8 cellular contexts compared by ENCODE assay signal in genomic region chr3:54122046-54122801, GRCh38. TPM values are rescaled to one million over a fixed set of nuclear protein-coding genes. Genes with fewer than 3 reads are reported as not detected.
DNase-seq lines count a peak whose midpoint lies in the region; ATAC-seq, FAIRE-seq and TF ChIP-seq lines count a peak whose summit lies in the region.

CACNA2D3 (plus strand) TSS chr3:54122552.

- FAIRE-seq in HepG2 (lab: Jason Lieb, UNC), result no peak

- no peaks in the 10 kb centered on the region for H3K36me3 Mint-ChIP-seq in activated T-helper 1 cell treated with anti-CD3 and anti-CD28 coated beads, Interleukin-12 subunit alpha, Interleukin-12 subunit beta, Interleukin-2, Interleukin-4 antibody, amounts not matched to agents 30 ng/mL and 10 ng/mL and 1 ng/mL, durations not matched to agents 14 hours and 24 hours and 36 hours (ENCODE audit: low read depth)

- no peak for TF ChIP-seq POLR2A in right lobe of liver (IDR thresholded peaks at IDR 0.05)
- TF ChIP-seq POLR2A in HepG2 (IDR thresholded peaks at IDR 0.05; ENCODE audit: insufficient read depth in 1 of 2, low read depth in 2 of 2, low read length in 2 of 2), result no peak

- H3K27me3 ChIP-seq in right lobe of liver, result peaks cover 13 to 21% of the 10 kb centered on the region in 2 donors
- peaks cover 2 to 50% of the 10 kb centered on the region in 2 experiments; a peak in 4 of 5 replicates for H3K27me3 ChIP-seq in HepG2 (ENCODE audit: control insufficient read depth in 1 of 2, insufficient read depth in 2 of 2, low read length in 2 of 2)

- H3K4me2 ChIP-seq in HepG2 (ENCODE audit: low read depth, low read length), result no peak within 1 kb of the TSS

- in situ Hi-C loops in HepG2 (cut with HindIII; ENCODE audit: extremely low pct_ligation_motif_present, low pct_unique_long_range_greater_than_20kb), result no loop called here

- no TSS peak for BruUV-seq in HepG2 (replicated peaks; lab: Mats Ljungman, UMichigan)

- POLR2A ChIA-PET in HepG2 (lab: Yijun Ruan, JAX), result no interaction called here

- H3K27ac ChIP-seq in right lobe of liver (no peak within 1 kb of the TSS), HepG2 (ENCODE audit: extremely low read length, insufficient read depth, low read length) (no peak within 1 kb of the TSS)

- no peaks in the 10 kb centered on the region for H3K79me2 ChIP-seq in HepG2 (ENCODE audit: insufficient read depth, low read length)

- intact Hi-C loops in right lobe of liver (cut with DNase I) (no loop called here), HepG2 (cut with micrococcal nuclease; ENCODE audit: unreplicated experiment) (no loop called here), left ventricle myocardium superior (cut with micrococcal nuclease) (no loop called here)
- intact Hi-C loops in activated T-helper 1 cell treated with anti-CD3 and anti-CD28 coated beads, Interleukin-12 subunit alpha, Interleukin-12 subunit beta, Interleukin-2, Interleukin-4 antibody, amounts not matched to agents 30 ng/mL and 10 ng/mL and 1 ng/mL, durations not matched to agents 14 hours and 24 hours and 36 hours (cut with micrococcal nuclease), result loop anchor here (5.0 kb wide), 1 partner anchor 1360 kb away; no protein-coding TSS in a partner anchor

- peak within 1 kb of the TSS; percentile 3 for H3K4me3 Mint-ChIP-seq in activated T-helper 1 cell treated with anti-CD3 and anti-CD28 coated beads, Interleukin-12 subunit alpha, Interleukin-12 subunit beta, Interleukin-2, Interleukin-4 antibody, amounts not matched to agents 30 ng/mL and 10 ng/mL and 1 ng/mL, durations not matched to agents 14 hours and 24 hours and 36 hours

- peaks cover 41% of the 10 kb centered on the region for H3K27me3 Mint-ChIP-seq in activated T-helper 1 cell treated with anti-CD3 and anti-CD28 coated beads, Interleukin-12 subunit alpha, Interleukin-12 subunit beta, Interleukin-2, Interleukin-4 antibody, amounts not matched to agents 30 ng/mL and 10 ng/mL and 1 ng/mL, durations not matched to agents 14 hours and 24 hours and 36 hours (ENCODE audit: insufficient read depth)

- peak in 1 of 3 donors; percentile 49 for DNase-seq in right lobe of liver
- no peak for DNase-seq in HepG2 (ENCODE audit: low spot score)
- DNase-seq in activated T-helper 1 cell treated with anti-CD3 and anti-CD28 coated beads, Interleukin-12 subunit alpha, Interleukin-12 subunit beta, Interleukin-2, Interleukin-4 antibody, amounts not matched to agents 30 ng/mL and 10 ng/mL and 1 ng/mL, durations not matched to agents 14 hours and 24 hours and 36 hours (ENCODE audit: low spot score), result no peak
- peak; percentile 85 for DNase-seq in left ventricle myocardium superior
- no peak for DNase-seq in skeletal muscle cell (ENCODE audit: low read depth)
- no peak for DNase-seq in stimulated activated CD4-positive, alpha-beta T cell treated with anti-CD3 and anti-CD28 coated beads, Interleukin-2, amount 100 ng/mL, for 24 hours
- no peak for DNase-seq in GM19238 (ENCODE audit: insufficient read length, low spot score)

- H3K27ac Mint-ChIP-seq in activated T-helper 1 cell treated with anti-CD3 and anti-CD28 coated beads, Interleukin-12 subunit alpha, Interleukin-12 subunit beta, Interleukin-2, Interleukin-4 antibody, amounts not matched to agents 30 ng/mL and 10 ng/mL and 1 ng/mL, durations not matched to agents 14 hours and 24 hours and 36 hours, result no peak within 1 kb of the TSS

- H3K4me1 Mint-ChIP-seq in activated T-helper 1 cell treated with anti-CD3 and anti-CD28 coated beads, Interleukin-12 subunit alpha, Interleukin-12 subunit beta, Interleukin-2, Interleukin-4 antibody, amounts not matched to agents 30 ng/mL and 10 ng/mL and 1 ng/mL, durations not matched to agents 14 hours and 24 hours and 36 hours (ENCODE audit: low read depth), result no peaks in the 10 kb centered on the region

- CTCF ChIA-PET in HepG2 (lab: Yijun Ruan, JAX; ENCODE audit: low intra/inter-chr PET ratio, low total read pairs), result no interaction called here

- 0% methylated on average over 4 of the region's 109 CpGs for WGBS in right lobe of liver (ENCODE audit: insufficient coverage, low coverage, low lambda C conversion rate, missing lambda C conversion rate)
- WGBS in HepG2 (ENCODE audit: low lambda C conversion rate), result 18% methylated on average over 16 of the region's 109 CpGs

- H3K9me3 Mint-ChIP-seq in activated T-helper 1 cell treated with anti-CD3 and anti-CD28 coated beads, Interleukin-12 subunit alpha, Interleukin-12 subunit beta, Interleukin-2, Interleukin-4 antibody, amounts not matched to agents 30 ng/mL and 10 ng/mL and 1 ng/mL, durations not matched to agents 14 hours and 24 hours and 36 hours, result no peaks in the 10 kb centered on the region

- no peak within 1 kb of the TSS for H3K9ac ChIP-seq in HepG2 (ENCODE audit: insufficient read depth, low read depth, low read length)

- ATAC-seq in right lobe of liver (peak; percentile 16 to 68 (median 54)), HepG2 (no peak; the same call in 2 of the 3 replicates), left ventricle myocardium superior (peak; percentile 90), HG02642 (IDR thresholded peaks at IDR 0.05; ENCODE audit: poor library complexity, unreplicated experiment) (no peak)

- H3K4me1 ChIP-seq in right lobe of liver (peaks cover 0 to 15% (median 0%) of the 10 kb centered on the region in 4 donors), HepG2 (ENCODE audit: insufficient read depth, low read length) (no peaks in the 10 kb centered on the region)

- H3K4me3 ChIP-seq in right lobe of liver (peak within 1 kb of the TSS; percentile 4 to 42 (median 9)), HepG2 (replicated peaks in 1 of 3; ENCODE audit: insufficient read depth in 1 of 3, low read depth in 2 of 3, low read length in 3 of 3) (no peak within 1 kb of the TSS), skeletal muscle cell (ENCODE audit: low read depth, low read length) (peak within 1 kb of the TSS; percentile 42)

- no peak for TF ChIP-seq RAD21 in HepG2 (CRISPR knock-in tag; IDR thresholded peaks at IDR 0.05)

- no peak for TF ChIP-seq CTCF in right lobe of liver (IDR thresholded peaks at IDR 0.05)
- no peak for TF ChIP-seq CTCF in HepG2 (CRISPR knock-in tag; IDR thresholded peaks at IDR 0.05)

- H2AFZ ChIP-seq in HepG2 (ENCODE audit: low read length), result no peak within 1 kb of the TSS

- TF ChIP-seq EP300 in HepG2 (IDR thresholded peaks at IDR 0.05; ENCODE audit: low read depth in 2 of 2, low read length in 2 of 2) (no peak), HepG2 (CRISPR knock-in tag; IDR thresholded peaks at IDR 0.05; ENCODE audit: borderline replicate concordance) (no peak)

- H3K36me3 ChIP-seq in right lobe of liver, result no peaks in the 10 kb centered on the region
- no peaks in the 10 kb centered on the region for H3K36me3 ChIP-seq in HepG2 (replicated peaks in 1 of 2; ENCODE audit: control insufficient read depth in 1 of 2, insufficient read depth in 2 of 2, low read length in 2 of 2)

- no peaks in the 10 kb centered on the region for H3K9me3 ChIP-seq in right lobe of liver
- H3K9me3 ChIP-seq in HepG2 (ENCODE audit: low read length), result no peaks in the 10 kb centered on the region

- H4K20me1 ChIP-seq in HepG2 (ENCODE audit: insufficient read depth, low read length), result no peaks in the 10 kb centered on the region

TF ChIP-seq in HepG2, 621 proteins besides CTCF, POLR2A, EP300 and RAD21 (continues in another document):
- no peak for TF ChIP-seq ZNF766 (CRISPR knock-in tag; IDR thresholded peaks at IDR 0.05; ENCODE audit: borderline replicate concordance)

RNA-seq across cellular contexts. Expression of gene CACNA2D3, which starts in this region (rescaled TPM):
- total RNA-seq in right lobe of liver (under 1 TPM in 2 of 6 experiments, not detected in 4; 0.28 to 0.87 TPM), HepG2 (2016; rRNA removed; fragmentation: Illumina TruSeq; extraction: Trizol) (not detected in 2 replicates), left ventricle myocardium superior (26.9 TPM)
- total RNA-seq in HepG2 (2016; cell fraction: cytosol; rRNA removed; fragmentation: Illumina TruSeq; extraction: Trizol; ENCODE audit: low read depth), result not detected in 2 replicates
- total RNA-seq in HepG2 (2016; cell fraction: insoluble cytoplasmic fraction; rRNA removed; fragmentation: Illumina TruSeq; extraction: Trizol), result not detected in 2 replicates
- not detected in 2 replicates for total RNA-seq in HepG2 (2016; cell fraction: membrane; rRNA removed; fragmentation: Illumina TruSeq; extraction: Trizol)
- total RNA-seq in HepG2 (2016; cell fraction: nucleus; rRNA removed; fragmentation: Illumina TruSeq; extraction: Trizol), result not detected in 2 replicates
- polyA plus RNA-seq in HepG2 (2011; rRNA removed), result 0.01 TPM in 1 of 2 replicates, not detected in the other
- polyA plus RNA-seq in HepG2 (2011; cell fraction: cytosol; rRNA removed), result not detected in 2 replicates
- polyA plus RNA-seq in HepG2 (2011; cell fraction: nucleus; rRNA removed), result not detected in 2 replicates
- polyA plus RNA-seq in HepG2 (2012), result not detected in 2 replicates
- not detected in 2 replicates for polyA plus RNA-seq in HepG2 (2016; cell fraction: cytosol; fragmentation: Illumina TruSeq; extraction: Trizol; ENCODE audit: low read depth)
- not detected in 2 replicates for polyA plus RNA-seq in HepG2 (2016; cell fraction: insoluble cytoplasmic fraction; fragmentation: Illumina TruSeq; extraction: Trizol; ENCODE audit: low read depth)
- not detected in 2 replicates for polyA plus RNA-seq in HepG2 (2016; cell fraction: membrane; fragmentation: Illumina TruSeq; extraction: Trizol; ENCODE audit: low read depth)
- polyA plus RNA-seq in HepG2 (2016; cell fraction: nucleus; fragmentation: Illumina TruSeq; extraction: Trizol; ENCODE audit: insufficient read depth, low read depth), result not detected in 2 replicates
- 8.9 TPM in 1 of 2 replicates, not detected in the other for polyA minus RNA-seq in HepG2 (2011; rRNA and poly(A)+ RNA removed; ENCODE audit: low replicate concordance)
- polyA minus RNA-seq in HepG2 (2011; cell fraction: cytosol; rRNA and poly(A)+ RNA removed), result not detected in 2 replicates
- not detected in 2 replicates for polyA minus RNA-seq in HepG2 (2011; cell fraction: nucleus; rRNA and poly(A)+ RNA removed)
- total RNA-seq in activated T-helper 1 cell treated with anti-CD3 and anti-CD28 coated beads, Interleukin-12 subunit alpha, Interleukin-12 subunit beta, Interleukin-2, Interleukin-4 antibody, amounts not matched to agents 30 ng/mL and 10 ng/mL and 1 ng/mL, durations not matched to agents 14 hours and 24 hours and 36 hours, result not detected in 2 replicates

Comparison
In these comparisons a context has a peak if more than half of its experiments do, and no peak if none do; other contexts are left out.
1. RNA of gene CACNA2D3 (total RNA-seq): 26.9 TPM in left ventricle myocardium superior (single experiment); 0.28 to 0.87 TPM in right lobe of liver, not detected in HepG2 and not detected in activated T-helper 1 cell treated with anti-CD3 and anti-CD28 coated beads, Interleukin-12 subunit alpha, Interleukin-12 subunit beta, Interleukin-2, Interleukin-4 antibody, amounts not matched to agents 30 ng/mL and 10 ng/mL and 1 ng/mL, durations not matched to agents 14 hours and 24 hours and 36 hours; every median in the first group is over 10 times any median in the second.
2. Peak in ATAC-seq and H3K4me3 ChIP-seq in right lobe of liver; RNA of the gene not detected or under 1 TPM.